In genomic region chr2:230067990-230068657, GRCh38 we compare ENCODE assay signal across 8 cellular contexts. TPM values are rescaled to one million over a fixed set of nuclear protein-coding genes. Genes with fewer than 3 reads are reported as not detected.
DNase-seq lines count a peak whose midpoint lies in the region; ATAC-seq, FAIRE-seq and TF ChIP-seq lines count a peak whose summit lies in the region.

No MANE protein-coding gene starts in this region.

- WGBS in neuronal stem cell (ENCODE audit: extremely low coverage in 2 of 2, insufficient read length in 2 of 2, insufficient replicate concordance in 1 of 2), 2 donors, result no CpG with 5 or more reads among the region's 65 CpGs

- no peak overlapping the region for H3K27ac Mint-ChIP-seq in glutamatergic neuron (ENCODE audit: unreplicated experiment)

- H3K27ac ChIP-seq in neuronal stem cell (replicated peaks; ENCODE audit: low read length), result no peak overlapping the region

- H3K18ac ChIP-seq in neuronal stem cell (ENCODE audit: low read length), result peak overlapping the region; percentile 84

- H3K4me3 ChIP-seq in neuronal stem cell (ENCODE audit: low read length in 2 of 2), result peak overlapping the region; percentile 75 to 89

- H3K27me3 ChIP-seq in neuronal stem cell (ENCODE audit: control insufficient read depth in 3 of 3, insufficient read depth in 3 of 3, low read depth in 1 of 3, low read length in 3 of 3), result peaks cover 0 to 3% (median 0%) of the 10 kb centered on the region in 3 experiments

- peak overlapping the region; percentile 93 for H3K4me3 Mint-ChIP-seq in glutamatergic neuron (ENCODE audit: unreplicated experiment)

- peaks cover 4% of the 10 kb centered on the region for H3K9me3 Mint-ChIP-seq in glutamatergic neuron (ENCODE audit: unreplicated experiment)

- H3K9me3 ChIP-seq in neuronal stem cell (replicated peaks in 1 of 2; ENCODE audit: control insufficient read depth in 2 of 2, insufficient read depth in 1 of 2, low read depth in 1 of 2, low read length in 2 of 2), result no peaks in the 10 kb centered on the region

- no peak for TF ChIP-seq CTCF in glutamatergic neuron (IDR thresholded peaks at IDR 0.05; ENCODE audit: partially characterized antibody, unreplicated experiment)

- H2BK15ac ChIP-seq in neuronal stem cell (ENCODE audit: low read length), result peak overlapping the region; percentile 87

- peak overlapping the region; percentile 57 for H4K8ac ChIP-seq in neuronal stem cell (ENCODE audit: low read depth, low read length)

- no peak overlapping the region for H2AK5ac ChIP-seq in neuronal stem cell (ENCODE audit: low read depth, low read length)

- H3K4me2 ChIP-seq in neuronal stem cell (ENCODE audit: insufficient read depth, low read length, poor library complexity, severe bottlenecking), result peak overlapping the region; percentile 90

- peak overlapping the region; percentile 78 for H2BK5ac ChIP-seq in neuronal stem cell (ENCODE audit: low read length)

- peaks cover 0 to 37% of the 10 kb centered on the region in 2 donors for H3K36me3 ChIP-seq in neuronal stem cell (replicated peaks in 1 of 2; ENCODE audit: control insufficient read depth in 2 of 2, insufficient read depth in 2 of 2, low read length in 2 of 2)

- peaks cover 4% of the 10 kb centered on the region for H3K4me1 Mint-ChIP-seq in glutamatergic neuron (ENCODE audit: low read depth, unreplicated experiment)

- peak overlapping the region; percentile 78 for H2AFZ ChIP-seq in neuronal stem cell (ENCODE audit: low read length)

- H3K14ac ChIP-seq in neuronal stem cell (ENCODE audit: low read length), result peak overlapping the region; percentile 79

- peak overlapping the region; percentile 91 for H3K9ac ChIP-seq in neuronal stem cell (ENCODE audit: low read depth, low read length, poor library complexity)

- H3K27me3 Mint-ChIP-seq in glutamatergic neuron (ENCODE audit: unreplicated experiment), result peaks cover 16% of the 10 kb centered on the region

- H3K4me1 ChIP-seq in neuronal stem cell (ENCODE audit: control insufficient read depth in 2 of 2, insufficient read depth in 1 of 2, low read depth in 1 of 2, low read length in 2 of 2), result peaks cover 0 to 1% of the 10 kb centered on the region in 2 donors

- H3K23ac ChIP-seq in neuronal stem cell (ENCODE audit: low read depth, low read length, poor library complexity), result peak overlapping the region; percentile 8

- DNase-seq in NCI-H1092 treated with DMSO at 0.1 percent for 48 hours (lab: John Stamatoyannopoulos, UW), result peak; percentile 53
- DNase-seq in NCI-H1092 (lab: John Stamatoyannopoulos, UW), result no peak
- peak; percentile 34 for DNase-seq in NOMO-1 treated with DMSO at 0.1 percent for 48 hours (lab: John Stamatoyannopoulos, UW; ENCODE audit: unreplicated experiment)
- peak; percentile 19 for DNase-seq in activated gamma-delta T cell treated with anti-CD3 and anti-CD28 coated beads, Interleukin-2, amount 50 U/mL, for 16 hours (ENCODE audit: low read depth)
- peak; percentile 72 for DNase-seq in glutamatergic neuron
- DNase-seq in neuronal stem cell (ENCODE audit: low spot score), result peak; percentile 52
- DNase-seq in urothelium cell line (ENCODE audit: low spot score), result peak; percentile 62

- no peaks in the 10 kb centered on the region for H3K79me1 ChIP-seq in neuronal stem cell (ENCODE audit: low read depth, low read length)

- H4K91ac ChIP-seq in neuronal stem cell (ENCODE audit: low read depth, low read length, poor library complexity), result no peak overlapping the region

- no peak overlapping the region for H3K4ac ChIP-seq in neuronal stem cell (ENCODE audit: low read length)

- no peak overlapping the region for H2BK12ac ChIP-seq in neuronal stem cell (ENCODE audit: low read length)

- no peaks in the 10 kb centered on the region for H3K36me3 Mint-ChIP-seq in glutamatergic neuron (ENCODE audit: unreplicated experiment)

- no peak for FAIRE-seq in urothelium cell line (lab: Jason Lieb, UNC)

- ATAC-seq in HG02884 (IDR thresholded peaks at IDR 0.05; ENCODE audit: unreplicated experiment), result peak; percentile 29

- no peak overlapping the region for H2BK120ac ChIP-seq in neuronal stem cell (ENCODE audit: low read depth, low read length)

RNA-seq across cellular contexts. Expression of gene SLC16A14, which starts 0.6 kb away (rescaled TPM):
- total RNA-seq in glutamatergic neuron (ENCODE audit: unreplicated experiment), result 4.4 TPM
- polyA plus RNA-seq in neuronal stem cell (2013, experiment 1 of 2), result 12.4 TPM
- 12.6 TPM for polyA plus RNA-seq in neuronal stem cell (2013, experiment 2 of 2)
